In genomic region chr1:167714098-167714850, GRCh38 we compare ENCODE assay signal across 8 cellular contexts.
DNase-seq lines count a peak whose midpoint lies in the region; ATAC-seq and TF ChIP-seq lines count a peak whose summit lies in the region.

No MANE protein-coding gene starts in this region.

- DNase-seq in AG10803 (ENCODE audit: low read depth) (peak; percentile 90), NCI-H345 treated with DMSO at 0.1 percent for 48 hours (lab: John Stamatoyannopoulos, UW; ENCODE audit: unreplicated experiment) (peak; percentile 81), cerebellar cortex (ENCODE audit: low spot score) (peak; percentile 89)
- peak; percentile 95 for DNase-seq in activated CD4-positive, CD25-positive, alpha-beta regulatory T cell treated with anti-CD3 and anti-CD28 coated beads, Interleukin-2, amount 50 U/mL, for 72 hours
- DNase-seq in stimulated activated CD4-positive, alpha-beta T cell treated with anti-CD3 and anti-CD28 coated beads, Interleukin-1b, Interleukin-23, amount 100 ng/mL, for 24 hours (ENCODE audit: low read depth in 4 of 4, low spot score in 1 of 4): peak; percentile 85 to 96 (median 88)

- peak; percentile 57 for ATAC-seq in GM19035 (IDR thresholded peaks at IDR 0.05; ENCODE audit: unreplicated experiment)
- ATAC-seq in HG03342 (IDR thresholded peaks at IDR 0.05; ENCODE audit: unreplicated experiment): peak; percentile 50

- peak overlapping the region; percentile 85 for H3K27ac ChIP-seq in layer of hippocampus (ENCODE audit: low read depth, low read length)

- H3K27me3 ChIP-seq in layer of hippocampus (ENCODE audit: control insufficient read depth, insufficient read depth, low read length): no peaks in the 10 kb centered on the region

- no peak for TF ChIP-seq CTCF in AG10803 (conservative IDR thresholded peaks at IDR 0.05; ENCODE audit: low read length)

- H3K4me3 ChIP-seq in AG10803 (ENCODE audit: low read length): peak overlapping the region; percentile 95

Comparison
In these comparisons a context has a peak if more than half of its experiments do, and no peak if none do; other contexts are left out.
1. Peak in every context shown above with its lines: DNase-seq, ATAC-seq, H3K4me3 ChIP-seq and H3K27ac ChIP-seq.